In the genomic region with DNA sequence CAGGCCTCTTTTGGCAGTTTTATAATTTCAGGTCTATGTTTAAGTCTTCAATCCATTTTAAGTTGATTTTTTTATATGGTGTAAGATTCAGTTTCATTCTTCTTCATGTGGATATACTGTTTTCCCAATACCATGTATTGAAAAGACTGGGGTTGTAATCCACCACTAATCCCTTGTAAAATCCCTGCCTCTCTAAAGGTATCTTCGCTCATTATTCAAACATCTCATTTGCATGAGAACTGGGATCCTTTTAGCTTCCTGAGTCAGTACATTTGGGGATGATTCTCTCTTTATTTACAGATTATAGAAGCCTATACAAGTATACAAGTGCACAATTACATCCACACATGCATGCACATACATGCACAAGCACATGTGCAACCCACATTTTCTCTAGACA, we compare ENCODE assay signal across 18 cellular contexts. TPM values are rescaled to one million over a fixed set of nuclear protein-coding genes. Genes with fewer than 3 reads are reported as not detected.
A peak's percentile ranks its signal among the peaks of the same experiment; 100 is the strongest.
DNase-seq lines count a peak whose midpoint lies in the region; ATAC-seq, FAIRE-seq and TF ChIP-seq lines count a peak whose summit lies in the region.
"Had no signal": no experiment of that assay in that cellular context is flagged by ENCODE, and none has a peak within 500 bp of the region (broad histone marks: within the 10 kb centered on the region; RNA-seq: fewer than 3 reads in every experiment).

No MANE protein-coding gene starts in this region.

- H3K4me1 ChIP-seq in A549: peaks cover 31% of the 10 kb centered on the region
- H3K4me1 ChIP-seq in PC-9 (replicated peaks; ENCODE audit: insufficient read depth): peaks cover 62% of the 10 kb centered on the region
- H3K4me1 ChIP-seq in neural progenitor cell: no peaks in the 10 kb centered on the region
- H3K4me1 ChIP-seq: BE2C, Caco-2, HAP-1 had no signal

- POLR2A ChIA-PET in A549 (lab: Yijun Ruan, JAX): no interaction called here
- POLR2A ChIA-PET in PC-9 (lab: Charles Lee; ENCODE audit: unreplicated experiment): no interaction called here

- H4K20me1 ChIP-seq in PC-9 (ENCODE audit: insufficient read depth) (no peaks in the 10 kb centered on the region), neural progenitor cell (ENCODE audit: low read depth) (no peaks in the 10 kb centered on the region)

- peaks cover 2% of the 10 kb centered on the region for H3K27me3 Mint-ChIP-seq in neural progenitor cell (ENCODE audit: insufficient read depth, low read depth)

- H3K9me3 Mint-ChIP-seq in neural progenitor cell: no peaks in the 10 kb centered on the region
- H3K9me3 Mint-ChIP-seq: CD4-positive, alpha-beta T cell had no signal

- H3K27me3 ChIP-seq in PC-9 (ENCODE audit: insufficient read depth, low read depth) (no peaks in the 10 kb centered on the region), neural progenitor cell (peaks cover 98% of the 10 kb centered on the region)
- H3K27me3 ChIP-seq: BE2C had no signal

- H3K9me3 ChIP-seq in A549 (no peaks in the 10 kb centered on the region), PC-9 (ENCODE audit: insufficient read depth, low read depth) (no peaks in the 10 kb centered on the region; the same call in 1 of the 2 replicates), neural progenitor cell (ENCODE audit: low read depth) (no peaks in the 10 kb centered on the region)
- H3K9me3 ChIP-seq: BE2C, Caco-2 had no signal

- H3K36me3 ChIP-seq in PC-9 (ENCODE audit: low read depth): no peaks in the 10 kb centered on the region
- no peaks in the 10 kb centered on the region for H3K36me3 ChIP-seq in neural progenitor cell
- H3K36me3 ChIP-seq: BE2C, HAP-1 had no signal

- TF ChIP-seq CTCF in A549 (IDR thresholded peaks at IDR 0.05) (no peak), PC-9 (conservative IDR thresholded peaks at IDR 0.05) (no peak), neural progenitor cell (IDR thresholded peaks at IDR 0.05) (no peak)

- H3K9ac ChIP-seq in neural progenitor cell: no peak overlapping the region
- H3K9ac ChIP-seq: GM23248 had no signal

- H3K4me2 ChIP-seq in A549 (no peak overlapping the region; the same call in 2 of the 3 replicates), PC-9 (0 out of 2 replicates have a peak overlapping the region, but pooled peaks have one; percentile 65), neural progenitor cell (no peak overlapping the region)

- H3K4me3 ChIP-seq in A549 (no peak overlapping the region), PC-9 (no peak overlapping the region), neural progenitor cell (no peak overlapping the region)
- H3K4me3 ChIP-seq: GM23248, HAP-1 had no signal

- intact Hi-C loops in PC-9 (cut with micrococcal nuclease; ENCODE audit: unreplicated experiment): loop anchor here (5.0 kb wide), 2 partner anchors 57 to 82 kb away; no protein-coding TSS in a partner anchor

- no peak for TF ChIP-seq EP300 in A549 (IDR thresholded peaks at IDR 0.05)

- H2AFZ ChIP-seq in PC-9 (no peak overlapping the region), neural progenitor cell (replicated peaks) (no peak overlapping the region)
- H2AFZ ChIP-seq: GM23248 had no signal

- H3K27ac Mint-ChIP-seq in neural progenitor cell: no peak overlapping the region
- H3K27ac Mint-ChIP-seq: CD4-positive, alpha-beta T cell had no signal

- 85% methylated on average over 1 of the region's 1 CpG for WGBS in A549 (ENCODE audit: missing lambda C conversion rate)

- CTCF ChIA-PET in A549 (lab: Yijun Ruan, JAX) (interaction anchor here (5.0 kb wide), 1 partner anchor 14 kb away, joined by 40 read pairs; no protein-coding TSS in a partner anchor), PC-9 (lab: Charles Lee) (no interaction called here)

- H3K79me2 ChIP-seq in PC-9 (ENCODE audit: low read depth): no peaks in the 10 kb centered on the region
- H3K79me2 ChIP-seq in neural progenitor cell (ENCODE audit: low read depth): no peaks in the 10 kb centered on the region

- H3K36me3 Mint-ChIP-seq in neural progenitor cell: no peaks in the 10 kb centered on the region

- TF ChIP-seq POLR2A in A549 (IDR thresholded peaks at IDR 0.05; ENCODE audit: low read length) (no peak), GM12892 (IDR thresholded peaks at IDR 0.05; ENCODE audit: low read depth, low read length) (no peak)

- no peak for DNase-seq in A549 (ENCODE audit: low read depth in 1 of 2, low spot score in 1 of 2)
- DNase-seq in GM12892 (ENCODE audit: insufficient read length): no peak
- DNase-seq in PC-9: no peak
- peak; percentile 45 for DNase-seq in neural progenitor cell (ENCODE audit: low spot score)
- DNase-seq in NCI-H345 treated with DMSO at 0.1 percent for 48 hours (lab: John Stamatoyannopoulos, UW; ENCODE audit: unreplicated experiment): no peak
- no peak for DNase-seq in GDM1 (lab: John Stamatoyannopoulos, UW)
- DNase-seq: ACHN; BE2C; Caco-2; CD4-positive, alpha-beta T cell; GM23248 had no signal

- FAIRE-seq in A549 (lab: Jason Lieb, UNC): no peak
- peak; percentile 51 for FAIRE-seq in GM12892 (lab: Jason Lieb, UNC)
- FAIRE-seq: D721Med, G401.6, GM19239 had no signal

- no peak overlapping the region for H3K4me3 Mint-ChIP-seq in neural progenitor cell
- H3K4me3 Mint-ChIP-seq: CD4-positive, alpha-beta T cell had no signal

- no peaks in the 10 kb centered on the region for H3K9me2 ChIP-seq in PC-9 (ENCODE audit: insufficient read depth)

- H3K27ac ChIP-seq in A549: peak overlapping the region; percentile 37 to 38; a peak in 1 of 6 replicates
- no peak overlapping the region for H3K27ac ChIP-seq in PC-9
- H3K27ac ChIP-seq in neural progenitor cell: no peak overlapping the region
- H3K27ac ChIP-seq: C4-2B, GM23248 had no signal

- BruUV-seq in PC-9 (replicated peaks; lab: Mats Ljungman, UMichigan): no TSS peak

- H3K4me1 Mint-ChIP-seq in neural progenitor cell: no peaks in the 10 kb centered on the region

- ATAC-seq in A549 (no peak), GM19397 (IDR thresholded peaks at IDR 0.05; ENCODE audit: unreplicated experiment) (no peak)

- TF ChIP-seq RAD21 in A549 (conservative IDR thresholded peaks at IDR 0.05 in 1 of 2, IDR thresholded peaks at IDR 0.05 in 1 of 2): no peak

- H3F3A ChIP-seq in PC-9 (ENCODE audit: insufficient read depth, low read depth) (peaks cover 31% of the 10 kb centered on the region), neural progenitor cell (ENCODE audit: low read depth) (no peaks in the 10 kb centered on the region)

TF ChIP-seq in A549, 52 proteins besides CTCF, POLR2A, EP300 and RAD21:
- TF ChIP-seq FOSB (CRISPR knock-in tag; IDR thresholded peaks at IDR 0.05): no peak
- TF ChIP-seq HEYL (CRISPR knock-in tag; IDR thresholded peaks at IDR 0.05): no peak
- no peak for TF ChIP-seq ZSCAN20 (CRISPR knock-in tag; IDR thresholded peaks at IDR 0.05)
- TF ChIP-seq HOXA7 (CRISPR knock-in tag; IDR thresholded peaks at IDR 0.05): no peak
- no peak for TF ChIP-seq CHD4 (IDR thresholded peaks at IDR 0.05; ENCODE audit: borderline replicate concordance)
- no peak for TF ChIP-seq TP53 (CRISPR knock-in tag; IDR thresholded peaks at IDR 0.05)
- TF ChIP-seq POLR2AphosphoS2 (conservative IDR thresholded peaks at IDR 0.05; ENCODE audit: low read length): no peak
TF ChIP-seq in A549: peak in this region for 0.

RNA-seq across cellular contexts. Expression of a gene that starts 25.3 kb away (rescaled TPM):
- 0.19 and 0.37 TPM in 2 replicates for polyA plus RNA-seq in A549 (2011; rRNA removed)
- polyA plus RNA-seq in A549 (2012; cell fraction: cytosol; rRNA removed): 0.05 TPM in 2 replicates
- polyA plus RNA-seq in A549 (2012; cell fraction: nucleus; rRNA removed): 0.07 TPM in 2 replicates
- 0.09 to 0.25 TPM (median 0.21 TPM) in 3 replicates for polyA plus RNA-seq in A549 (2017; fragmentation: RNase III; extraction: RNeasy Plus Mini Kit Qiagen cat#74134 plus additional on column Dnase treatment)
- 0.17 TPM in 1 of 2 replicates, not detected in the other for polyA minus RNA-seq in A549 (2011; rRNA and poly(A)+ RNA removed)
- polyA plus RNA-seq in GM12892 (2012; ENCODE audit: missing spikeins): not detected
- not detected in 2 replicates for total RNA-seq in PC-9 (2021)
- total RNA-seq in neural progenitor cell (ENCODE audit: low replicate concordance): not detected in 2 replicates
- total RNA-seq: A172; Caco-2; CD4-positive, alpha-beta T cell; GM23248 had no signal
- polyA plus RNA-seq: GM23248 had no signal

Comparison
In these comparisons a context has a peak if more than half of its experiments do, and no peak if none do; other contexts are left out.
1. H3K27ac ChIP-seq: peak in A549 (2 of 2); none in PC-9 (single experiment) and neural progenitor cell (single experiment).